30 cellular contexts compared by ENCODE assay signal in genomic region chr5:125065736-125066135, GRCh38.
DNase-seq lines count a peak whose midpoint lies in the region; ATAC-seq, FAIRE-seq and TF ChIP-seq lines count a peak whose summit lies in the region.
"Had no signal": no experiment of that assay in that cellular context is flagged by ENCODE, and none has a peak within 500 bp of the region (broad histone marks: within the 10 kb centered on the region; RNA-seq: fewer than 3 reads in every experiment).

No MANE protein-coding gene starts in this region.

- H3K4me3 ChIP-seq in BLaER1 (no peak overlapping the region), astrocyte (ENCODE audit: insufficient read depth, low read depth, low read length) (no peak overlapping the region)
- H3K4me3 ChIP-seq: A549, adrenal gland, colonic mucosa, GM23248, K562, tibial artery, vagina had no signal

- no peak overlapping the region for H3K27ac Mint-ChIP-seq in astrocyte (ENCODE audit: unreplicated experiment)
- H3K27ac Mint-ChIP-seq: activated T-cell treated with anti-CD3 and anti-CD28 coated beads, Interleukin-2, amount 50 U/mL, for 72 hours; CD8-positive, alpha-beta T cell; memory B cell; T-helper 1 cell treated with Interleukin-12 subunit alpha and Interleukin-12 subunit beta and Interleukin-4 antibody, amounts not matched to agents 30 μg/mL and 1 μg/mL, for 36 hours had no signal

- H3K27me3 ChIP-seq in BLaER1: no peaks in the 10 kb centered on the region
- H3K27me3 ChIP-seq in astrocyte (ENCODE audit: insufficient read depth, low read length): no peaks in the 10 kb centered on the region
- H3K27me3 ChIP-seq: adrenal gland, colonic mucosa, tibial artery, vagina had no signal

- peaks cover 23% of the 10 kb centered on the region for H3K4me1 Mint-ChIP-seq in astrocyte (ENCODE audit: low read depth, unreplicated experiment)
- H3K4me1 Mint-ChIP-seq: memory B cell had no signal

- no peak for FAIRE-seq in astrocyte (lab: Jason Lieb, UNC)
- FAIRE-seq: A549, K562 had no signal

- ATAC-seq in HG02884 (IDR thresholded peaks at IDR 0.05; ENCODE audit: unreplicated experiment): no peak
- ATAC-seq: A549; activated CD4-positive, CD25-positive, alpha-beta regulatory T cell treated with anti-CD3 and anti-CD28 coated beads, Interleukin-2, amount 50 U/mL, for 24 hours; activated T-cell treated with anti-CD3 and anti-CD28 coated beads, Interleukin-2, amount 50 U/mL, for 72 hours; CD8-positive, alpha-beta T cell; K562 had no signal

- no peak for TF ChIP-seq CTCF in astrocyte (IDR thresholded peaks at IDR 0.05; ENCODE audit: insufficient read depth, low read depth, low read length)

- H3K4me1 ChIP-seq in BLaER1 (peaks cover 15% of the 10 kb centered on the region), astrocyte (ENCODE audit: insufficient read depth, low read length) (peaks cover 13% of the 10 kb centered on the region)
- H3K4me1 ChIP-seq: A549, adrenal gland, colonic mucosa, tibial artery, vagina had no signal

- H3K4me2 ChIP-seq in BLaER1: peak overlapping the region; percentile 25
- H3K4me2 ChIP-seq in astrocyte (ENCODE audit: low read length): no peak overlapping the region
- H3K4me2 ChIP-seq: A549 had no signal

- peak; percentile 63 for DNase-seq in NCI-H226
- peak; percentile 34 for DNase-seq in astrocyte (ENCODE audit: low read depth)
- peak; percentile 43 for DNase-seq in left kidney (ENCODE audit: low read depth, low spot score)
- DNase-seq in SKM-1 (lab: John Stamatoyannopoulos, UW; ENCODE audit: unreplicated experiment): no peak
- DNase-seq in NCI-H1930 (lab: John Stamatoyannopoulos, UW): no peak
- no peak for DNase-seq in dermis blood vessel endothelial cell
- DNase-seq: activated CD4-positive, alpha-beta T cell treated with anti-CD3 and anti-CD28 coated beads, Interleukin-2, amount 50 U/mL, for 4 hours; activated naive CD4-positive, alpha-beta T cell treated with Interleukin-2 at 50 U/mL for 16 hours; activated T-cell treated with anti-CD3 and anti-CD28 coated beads, Interleukin-2, amount 50 U/mL, for 72 hours; adrenal gland; CD8-positive, alpha-beta T cell; colonic mucosa; effector CD8-positive, alpha-beta T cell; hypothalamus; left cardiac atrium; NCI-H1105; NCI-H526; RPMI8226; stimulated activated CD4-positive, alpha-beta T cell treated with anti-CD3 and anti-CD28 coated beads, Interleukin-15, amount 100 ng/mL, for 24 hours; stimulated activated CD4-positive, alpha-beta T cell treated with anti-CD3 and anti-CD28 coated beads, Interleukin-4, amount 100 ng/mL, for 4 hours; tibial artery had no signal

- H3K9me3 ChIP-seq in BLaER1 (peaks cover 7% of the 10 kb centered on the region), astrocyte (ENCODE audit: insufficient read depth, low read depth, low read length) (no peaks in the 10 kb centered on the region)
- H3K9me3 ChIP-seq: adrenal gland, colonic mucosa, tibial artery, vagina had no signal

- no peaks in the 10 kb centered on the region for H3K79me2 ChIP-seq in astrocyte (ENCODE audit: insufficient read depth, low read length)

- H3K4me3 Mint-ChIP-seq in astrocyte (ENCODE audit: unreplicated experiment): no peak overlapping the region
- H3K4me3 Mint-ChIP-seq: activated T-cell treated with anti-CD3 and anti-CD28 coated beads, Interleukin-2, amount 50 U/mL, for 72 hours; CD8-positive, alpha-beta T cell; memory B cell; T-helper 1 cell treated with Interleukin-12 subunit alpha and Interleukin-12 subunit beta and Interleukin-4 antibody, amounts not matched to agents 30 μg/mL and 1 μg/mL, for 36 hours had no signal

- peaks cover 5% of the 10 kb centered on the region for H3K9me3 Mint-ChIP-seq in astrocyte (ENCODE audit: unreplicated experiment)

- H3K36me3 Mint-ChIP-seq in astrocyte (ENCODE audit: low read depth, unreplicated experiment): no peaks in the 10 kb centered on the region
- H3K36me3 Mint-ChIP-seq: CD8-positive, alpha-beta T cell had no signal

- no peaks in the 10 kb centered on the region for H4K20me1 ChIP-seq in BLaER1
- no peaks in the 10 kb centered on the region for H4K20me1 ChIP-seq in astrocyte (ENCODE audit: insufficient read depth, low read length)

- no peaks in the 10 kb centered on the region for H3K27me3 Mint-ChIP-seq in astrocyte (ENCODE audit: low read depth, unreplicated experiment)
- H3K27me3 Mint-ChIP-seq: memory B cell had no signal

- H2AFZ ChIP-seq in astrocyte (ENCODE audit: low read depth, low read length): no peak overlapping the region

- H3K27ac ChIP-seq in BLaER1 (no peak overlapping the region), astrocyte (ENCODE audit: low read depth, low read length) (no peak overlapping the region)
- H3K27ac ChIP-seq: A549, adrenal gland, colonic mucosa, tibial artery, vagina had no signal

- no peak overlapping the region for H3K9ac ChIP-seq in BLaER1
- H3K9ac ChIP-seq in astrocyte (ENCODE audit: low read length): no peak overlapping the region

- H3K36me3 ChIP-seq in BLaER1 (no peaks in the 10 kb centered on the region), astrocyte (ENCODE audit: insufficient read depth, low read length) (no peaks in the 10 kb centered on the region)
- H3K36me3 ChIP-seq: adrenal gland, colonic mucosa, tibial artery, vagina had no signal

Comparison
In these comparisons a context has a peak if more than half of its experiments do, and no peak if none do; other contexts are left out.
1. DNase-seq: peak in NCI-H226 (single experiment), astrocyte (single experiment) and left kidney (single experiment); none in SKM-1 (single experiment), NCI-H1930 (0 of 2) and dermis blood vessel endothelial cell (single experiment).